In genomic region chr6:45969883-45970282, GRCh38 we compare ENCODE assay signal across 26 cellular contexts. TPM values are rescaled to one million over a fixed set of nuclear protein-coding genes. Genes with fewer than 3 reads are reported as not detected.
DNase-seq lines count a peak whose midpoint lies in the region; ATAC-seq and TF ChIP-seq lines count a peak whose summit lies in the region.
"Had no signal": no experiment of that assay in that cellular context is flagged by ENCODE, and none has a peak within 500 bp of the region (broad histone marks: within the 10 kb centered on the region; RNA-seq: fewer than 3 reads in every experiment).

No MANE protein-coding gene starts in this region.

- no peaks in the 10 kb centered on the region for H3K9me3 ChIP-seq in Loucy (ENCODE audit: insufficient read depth, low read depth, low read length)
- no peaks in the 10 kb centered on the region for H3K9me3 ChIP-seq in WERI-Rb-1 (ENCODE audit: severe bottlenecking)
- H3K9me3 ChIP-seq in mucosa of rectum (ENCODE audit: control insufficient read depth in 2 of 2, low read length in 2 of 2): no peaks in the 10 kb centered on the region
- no peaks in the 10 kb centered on the region for H3K9me3 ChIP-seq in upper lobe of left lung
- no peaks in the 10 kb centered on the region for H3K9me3 ChIP-seq in PC-9 (ENCODE audit: insufficient read depth, low read depth)
- H3K9me3 ChIP-seq: HAP-1, SK-N-SH had no signal

- no peaks in the 10 kb centered on the region for H3F3A ChIP-seq in Loucy (ENCODE audit: low read depth)
- H3F3A ChIP-seq in PC-9 (ENCODE audit: insufficient read depth, low read depth): no peaks in the 10 kb centered on the region

- H3K36me3 ChIP-seq in Loucy (ENCODE audit: insufficient read depth, low read length): no peaks in the 10 kb centered on the region
- no peaks in the 10 kb centered on the region for H3K36me3 ChIP-seq in WERI-Rb-1
- H3K36me3 ChIP-seq in mucosa of rectum (ENCODE audit: control insufficient read depth in 2 of 2, insufficient read depth in 2 of 2, low read length in 2 of 2): no peaks in the 10 kb centered on the region
- H3K36me3 ChIP-seq in upper lobe of left lung: no peaks in the 10 kb centered on the region
- no peaks in the 10 kb centered on the region for H3K36me3 ChIP-seq in PC-9 (ENCODE audit: low read depth)
- H3K36me3 ChIP-seq: HAP-1 had no signal

- no peaks in the 10 kb centered on the region for H4K20me1 ChIP-seq in Loucy (ENCODE audit: insufficient read depth, low read length, poor library complexity, severe bottlenecking)
- H4K20me1 ChIP-seq in PC-9 (ENCODE audit: insufficient read depth): no peaks in the 10 kb centered on the region

- BruUV-seq in PC-9 (replicated peaks; lab: Mats Ljungman, UMichigan): no TSS peak

- POLR2A ChIA-PET in PC-9 (lab: Charles Lee; ENCODE audit: unreplicated experiment): no interaction called here

- no peak for DNase-seq in WERI-Rb-1
- DNase-seq in upper lobe of left lung: no peak
- DNase-seq in PC-9: no peak
- DNase-seq: activated CD4-positive, alpha-beta T cell treated with anti-CD3 and anti-CD28 coated beads, Interleukin-2, amount 50 U/mL, for 4 hours; activated naive CD4-positive, alpha-beta T cell; activated naive CD8-positive, alpha-beta T cell treated with anti-CD3 and anti-CD28 coated beads, Interleukin-2, amount 50 U/mL, for 24 hours; dermis blood vessel endothelial cell; DMS53; endodermal cell; glutamatergic neuron; islet precursor cell; KG1; NCI-H1436 treated with DMSO at 0.1 percent for 48 hours; NCI-H82; SK-N-SH; stimulated activated naive CD4-positive, alpha-beta T cell had no signal

- TF ChIP-seq EP300 in upper lobe of left lung (IDR thresholded peaks at IDR 0.05): no peak

- 0 out of 2 replicates have a peak overlapping the region, but pooled peaks have one; percentile 5 for H3K27ac ChIP-seq in WERI-Rb-1
- peak overlapping the region; percentile 96 to 97 for H3K27ac ChIP-seq in mucosa of rectum (ENCODE audit: low read depth in 2 of 2, low read length in 2 of 2)
- H3K27ac ChIP-seq in upper lobe of left lung: peak overlapping the region in 3 of 4 donors; percentile 42 to 76 (median 47)
- no peak overlapping the region for H3K27ac ChIP-seq in PC-9
- H3K27ac ChIP-seq: HL-60, RWPE1 had no signal

- no peaks in the 10 kb centered on the region for H3K27me3 ChIP-seq in Loucy (ENCODE audit: insufficient read depth, low read length, poor library complexity, severe bottlenecking)
- H3K27me3 ChIP-seq in WERI-Rb-1 (ENCODE audit: insufficient read depth, low read depth, severe bottlenecking): no peaks in the 10 kb centered on the region
- no peaks in the 10 kb centered on the region for H3K27me3 ChIP-seq in mucosa of rectum (ENCODE audit: control insufficient read depth in 2 of 2, insufficient read depth in 2 of 2, low read length in 2 of 2)
- no peaks in the 10 kb centered on the region for H3K27me3 ChIP-seq in upper lobe of left lung
- no peaks in the 10 kb centered on the region for H3K27me3 ChIP-seq in PC-9 (ENCODE audit: insufficient read depth, low read depth)

- H2AFZ ChIP-seq in Loucy (ENCODE audit: low read length) (no peak overlapping the region), PC-9 (no peak overlapping the region)

- H3K4me3 ChIP-seq in Loucy (ENCODE audit: low read length, poor library complexity, severe bottlenecking) (no peak overlapping the region), WERI-Rb-1 (ENCODE audit: low read depth, low read length) (no peak overlapping the region), mucosa of rectum (ENCODE audit: low read length in 2 of 2) (peak overlapping the region; percentile 68 to 76), upper lobe of left lung (no peak overlapping the region), PC-9 (no peak overlapping the region)
- H3K4me3 ChIP-seq: HAP-1, lung had no signal

- peak overlapping the region; percentile 25 for H3K4me2 ChIP-seq in Loucy (ENCODE audit: low read depth, low read length, poor library complexity, severe bottlenecking)
- H3K4me2 ChIP-seq in PC-9: no peak overlapping the region
- H3K4me2 ChIP-seq: SK-N-SH had no signal

- no peaks in the 10 kb centered on the region for H3K9me2 ChIP-seq in Loucy (replicated peaks; ENCODE audit: low read depth, low read length)
- no peaks in the 10 kb centered on the region for H3K9me2 ChIP-seq in PC-9 (ENCODE audit: insufficient read depth)
- H3K9me2 ChIP-seq: SK-N-SH had no signal

- ATAC-seq in upper lobe of left lung (ENCODE audit: low FRiP score in 2 of 2): no peak
- no peak for ATAC-seq in HG02623 (IDR thresholded peaks at IDR 0.05; ENCODE audit: unreplicated experiment)
- no peak for ATAC-seq in GM18505 (IDR thresholded peaks at IDR 0.05; ENCODE audit: unreplicated experiment)
- ATAC-seq: activated CD4-positive, CD25-positive, alpha-beta regulatory T cell treated with anti-CD3 and anti-CD28 coated beads, Interleukin-2, amount 50 U/mL, for 24 hours; activated naive CD8-positive, alpha-beta T cell treated with anti-CD3 and anti-CD28 coated beads, Interleukin-2, amount 50 U/mL, for 24 hours had no signal

- intact Hi-C loops in PC-9 (cut with micrococcal nuclease; ENCODE audit: unreplicated experiment): no loop called here

- H3K4me1 ChIP-seq in Loucy (ENCODE audit: insufficient read depth, low read length, poor library complexity, severe bottlenecking) (peaks cover 19% of the 10 kb centered on the region), mucosa of rectum (ENCODE audit: control insufficient read depth in 2 of 2, insufficient read depth in 2 of 2, low read length in 2 of 2) (peaks cover 7 to 20% of the 10 kb centered on the region in 2 donors), upper lobe of left lung (peaks cover 0 to 8% (median 0%) of the 10 kb centered on the region in 4 donors), PC-9 (replicated peaks; ENCODE audit: insufficient read depth) (peaks cover 13% of the 10 kb centered on the region)
- H3K4me1 ChIP-seq: HAP-1 had no signal

- H3K9ac ChIP-seq in Loucy (ENCODE audit: low read depth, low read length, poor library complexity, severe bottlenecking) (no peak overlapping the region), mucosa of rectum (ENCODE audit: low read depth in 1 of 2, low read length in 2 of 2) (peak overlapping the region; percentile 82 to 87)
- H3K9ac ChIP-seq: SK-N-SH had no signal

- H3K79me2 ChIP-seq in Loucy (ENCODE audit: insufficient read depth, low read length): no peaks in the 10 kb centered on the region
- no peaks in the 10 kb centered on the region for H3K79me2 ChIP-seq in PC-9 (ENCODE audit: low read depth)

- TF ChIP-seq POLR2A in upper lobe of left lung (IDR thresholded peaks at IDR 0.05) (no peak), GM18505 (IDR thresholded peaks at IDR 0.05; ENCODE audit: borderline replicate concordance, extremely low read depth, insufficient read depth, insufficient read length) (no peak)

- TF ChIP-seq CTCF in Loucy (conservative IDR thresholded peaks at IDR 0.05; ENCODE audit: low read length): no peak
- TF ChIP-seq CTCF in WERI-Rb-1 (IDR thresholded peaks at IDR 0.05; ENCODE audit: low read depth, low read length): no peak
- no peak for TF ChIP-seq CTCF in upper lobe of left lung (IDR thresholded peaks at IDR 0.05)
- no peak for TF ChIP-seq CTCF in PC-9 (conservative IDR thresholded peaks at IDR 0.05)

- CTCF ChIA-PET in PC-9 (lab: Charles Lee): no interaction called here

- 88 to 100% methylated on average over 2 of the region's 2 CpGs for WGBS in upper lobe of left lung, 2 donors

RNA-seq across cellular contexts. Expression of gene CLIC5, which starts 45.8 kb away (rescaled TPM):
- total RNA-seq in upper lobe of left lung (100 to 1,000 TPM; 110 to 197 (median 138) TPM), PC-9 (2021) (2.0 and 2.1 TPM in 2 replicates)
- total RNA-seq: G401 had no signal

Comparison
In these comparisons a context has a peak if more than half of its experiments do, and no peak if none do; other contexts are left out.
1. H3K4me3 ChIP-seq: peak in mucosa of rectum (2 of 2); none in Loucy (single experiment), WERI-Rb-1 (single experiment), upper lobe of left lung (0 of 4) and PC-9 (single experiment).
2. RNA of gene CLIC5, which starts 45.8 kb away (total RNA-seq): 110 to 197 TPM in upper lobe of left lung; 2.0 to 2.1 TPM in PC-9; every median in the first group is over 10 times any median in the second.